8 cellular contexts compared by ENCODE assay signal in genomic region chr22:42444060-42444904, GRCh38. TPM values are rescaled to one million over a fixed set of nuclear protein-coding genes. Genes with fewer than 3 reads are reported as not detected.
DNase-seq lines count a peak whose midpoint lies in the region; ATAC-seq and TF ChIP-seq lines count a peak whose summit lies in the region.

No MANE protein-coding gene starts in this region.

- peak; percentile 75 for DNase-seq in GDM1 (lab: John Stamatoyannopoulos, UW)
- peak; percentile 92 for DNase-seq in MV-4-11 (lab: John Stamatoyannopoulos, UW)
- DNase-seq in T follicular helper cell (ENCODE audit: low read depth) = peak; percentile 80
- peak; percentile 99 for DNase-seq in amniotic epithelial cell (ENCODE audit: low read depth)
- peak; percentile 83 to 84 for DNase-seq in heart right ventricle
- DNase-seq in posterior cingulate gyrus = peak; percentile 69 to 97 (median 85)
- DNase-seq in transverse colon = peak; percentile 93

- TF ChIP-seq EP300 in transverse colon (IDR thresholded peaks at IDR 0.05; ENCODE audit: low read depth) = no peak

- H3K4me1 ChIP-seq in heart right ventricle (peaks cover 3 to 40% (median 26%) of the 10 kb centered on the region in 9 donors), transverse colon (peaks cover 5 to 23% (median 16%) of the 10 kb centered on the region in 4 donors)

- H3K4me3 ChIP-seq in heart right ventricle (peak overlapping the region; percentile 14 to 53 (median 44)), transverse colon (peak overlapping the region in 3 of 4 donors; percentile 26 to 46 (median 29))

- WGBS in heart right ventricle, 2 donors = 1 to 2% methylated on average over 28 of the region's 28 CpGs
- 2% methylated on average over 28 of the region's 28 CpGs; no CpG with 5 or more reads in 1 of the 2 donors for WGBS in transverse colon (ENCODE audit: low coverage in 1 of 2), 2 donors

- TF ChIP-seq POLR2A in transverse colon (IDR thresholded peaks at IDR 0.05) = no peak

- peaks cover 0 to 6% (median 0%) of the 10 kb centered on the region in 11 donors for H3K9me3 ChIP-seq in heart right ventricle
- H3K9me3 ChIP-seq in transverse colon = no peaks in the 10 kb centered on the region

- H3K27me3 ChIP-seq in heart right ventricle (peaks cover 0 to 36% (median 9%) of the 10 kb centered on the region in 7 donors), transverse colon (no peaks in the 10 kb centered on the region)

- intact Hi-C loops in heart right ventricle (cut with DNase I) = loop anchor here in 4 of 10 donors (5.0 to 10.0 kb wide), 3 partner anchors 469 to 479 kb away; partner anchors contain the start of gene SEPTIN3 (in 3 of the 4)
- intact Hi-C loops in posterior cingulate gyrus (cut with DNase I) = no loop called here
- intact Hi-C loops in transverse colon (cut with DNase I; ENCODE audit: low total_unique reads) = no loop called here

- in situ Hi-C loops in transverse colon (cut with MboI; ENCODE audit: low pct_ligation_motif_present in 1 of 4, low pct_unique_long_range_greater_than_20kb in 1 of 4, low sequenced_read_pairs in 3 of 4) = loop anchor here (5.0 to 25.0 kb wide), 4 partner anchors 277 to 482 kb away; partner anchors contain the start of genes SEPTIN3 (in 4 of the 4), SMIM45 (in 4 of the 4) and NDUFA6 (in 1 of the 4)

- no peaks in the 10 kb centered on the region for H3K36me3 ChIP-seq in heart right ventricle
- H3K36me3 ChIP-seq in transverse colon = no peaks in the 10 kb centered on the region

- TF ChIP-seq CTCF in heart right ventricle (IDR thresholded peaks at IDR 0.05) (peak; percentile 24 to 68 (median 64)), transverse colon (IDR thresholded peaks at IDR 0.05) (peak; percentile 51 to 57 (median 56))

- H3K27ac ChIP-seq in heart right ventricle = peak overlapping the region in 9 of 10 donors; percentile 57 to 85 (median 71)
- H3K27ac ChIP-seq in transverse colon = peak overlapping the region; percentile 67 to 81 (median 73)

- ATAC-seq in heart right ventricle = peak; percentile 72 to 88 (median 83)
- ATAC-seq in HG03521 (IDR thresholded peaks at IDR 0.05; ENCODE audit: unreplicated experiment) = no peak

RNA-seq across cellular contexts. Expression of gene NFAM1, which starts 12.1 kb away (rescaled TPM):
- total RNA-seq in heart right ventricle (1 to 10 TPM in 7 of 10 donors, under 1 TPM in 3; 0.45 to 6.4 (median 1.6) TPM), transverse colon (1 to 10 TPM in 2 of 4 donors, not detected in 2; 1.1 to 1.4 TPM)
- polyA plus RNA-seq in heart right ventricle = under 1 TPM; 0.38 to 0.44 TPM
